In the genomic region with DNA sequence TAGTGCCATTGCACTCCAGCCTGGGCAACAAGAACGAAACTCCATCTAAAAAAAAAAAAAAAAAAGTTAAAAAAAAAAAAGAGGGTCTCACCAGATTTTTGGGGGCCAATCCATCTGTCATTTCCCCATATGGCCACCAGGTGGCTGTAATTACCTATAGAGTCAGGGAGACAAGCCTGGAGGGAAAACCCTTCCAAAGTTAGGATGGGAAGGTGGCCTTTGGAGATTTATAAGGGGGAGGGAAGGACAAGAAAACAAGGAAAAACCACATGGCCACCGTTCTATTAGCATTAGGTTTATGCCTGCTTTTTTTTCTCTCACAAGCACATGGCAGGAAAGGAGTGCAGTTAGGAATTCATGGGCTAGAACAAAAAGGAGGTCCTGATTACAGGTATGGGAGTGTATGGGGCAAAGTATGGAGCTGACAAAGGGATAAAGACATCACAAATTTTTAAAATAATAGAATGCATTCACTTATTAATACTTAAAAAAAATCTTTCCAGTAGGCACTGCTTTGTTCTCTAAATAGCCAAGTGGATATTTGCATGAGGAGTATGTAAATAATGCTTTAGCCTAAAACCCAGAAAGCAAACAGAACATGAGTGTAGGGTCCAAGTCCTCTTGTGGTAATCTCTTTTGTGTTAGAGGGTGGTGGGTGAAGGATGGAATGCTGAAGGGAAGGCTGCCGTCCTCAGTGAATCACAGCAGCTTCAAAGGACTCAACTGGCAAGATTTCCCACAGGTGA, we compare ENCODE assay signal across 8 cellular contexts. TPM values are rescaled to one million over a fixed set of nuclear protein-coding genes. Genes with fewer than 3 reads are reported as not detected.
DNase-seq lines count a peak whose midpoint lies in the region; ATAC-seq, FAIRE-seq and TF ChIP-seq lines count a peak whose summit lies in the region.

No MANE protein-coding gene starts in this region.

- no peak overlapping the region for H3K9ac ChIP-seq in astrocyte (ENCODE audit: low read length)

- peaks cover 12% of the 10 kb centered on the region for H3K36me3 Mint-ChIP-seq in astrocyte (ENCODE audit: low read depth, unreplicated experiment)

- H3K27ac ChIP-seq in A673 (ENCODE audit: low read depth, low read length, poor library complexity, severe bottlenecking) (no peak overlapping the region), astrocyte (ENCODE audit: low read depth, low read length) (no peak overlapping the region), tibial nerve (no peak overlapping the region)

- H3K9me3 ChIP-seq in A673 (ENCODE audit: low read depth, low read length, poor library complexity, severe bottlenecking) (no peaks in the 10 kb centered on the region), astrocyte (ENCODE audit: insufficient read depth, low read depth, low read length) (no peaks in the 10 kb centered on the region), tibial nerve (no peaks in the 10 kb centered on the region)

- BruUV-seq in A673 (replicated peaks; lab: Mats Ljungman, UMichigan) = no TSS peak

- ATAC-seq in GM21423 (IDR thresholded peaks at IDR 0.05; ENCODE audit: unreplicated experiment) = no peak

- H3K27ac Mint-ChIP-seq in astrocyte (ENCODE audit: unreplicated experiment) = no peak overlapping the region

- TF ChIP-seq POLR2A in tibial nerve (IDR thresholded peaks at IDR 0.05) = no peak

- H3K4me3 ChIP-seq in A673 (ENCODE audit: low read depth, low read length, poor library complexity, severe bottlenecking) (no peak overlapping the region), astrocyte (ENCODE audit: insufficient read depth, low read depth, low read length) (no peak overlapping the region), tibial nerve (no peak overlapping the region)

- H3K79me2 ChIP-seq in astrocyte (ENCODE audit: insufficient read depth, low read length) = peaks cover 29% of the 10 kb centered on the region

- H3K4me1 ChIP-seq in A673 (ENCODE audit: insufficient read depth, low read length, poor library complexity, severe bottlenecking) (peaks cover 12% of the 10 kb centered on the region), astrocyte (ENCODE audit: insufficient read depth, low read length) (peaks cover 13% of the 10 kb centered on the region), tibial nerve (peaks cover 0 to 18% (median 11%) of the 10 kb centered on the region in 4 donors)

- H3K4me3 Mint-ChIP-seq in astrocyte (ENCODE audit: unreplicated experiment) = no peak overlapping the region

- in situ Hi-C loops in G401 (cut with HindIII; ENCODE audit: low sequenced_read_pairs) = no loop called here

- H3K27me3 Mint-ChIP-seq in astrocyte (ENCODE audit: low read depth, unreplicated experiment) = no peaks in the 10 kb centered on the region

- H3K9me3 Mint-ChIP-seq in astrocyte (ENCODE audit: unreplicated experiment) = no peaks in the 10 kb centered on the region

- H3K4me1 Mint-ChIP-seq in astrocyte (ENCODE audit: low read depth, unreplicated experiment) = peaks cover 10% of the 10 kb centered on the region

- H3K27me3 ChIP-seq in A673 (replicated peaks; ENCODE audit: insufficient read depth, low read depth, low read length, poor library complexity) = no peaks in the 10 kb centered on the region
- no peaks in the 10 kb centered on the region for H3K27me3 ChIP-seq in astrocyte (ENCODE audit: insufficient read depth, low read length)
- H3K27me3 ChIP-seq in tibial nerve = no peaks in the 10 kb centered on the region

- 32 to 39% methylated on average over 3 of the region's 3 CpGs for WGBS in tibial nerve, 2 donors

- DNase-seq in A673 (ENCODE audit: low spot score) = peak; percentile 80
- peak; percentile 74 for DNase-seq in G401 (ENCODE audit: low spot score)
- peak; percentile 27 for DNase-seq in NCI-H446 treated with DMSO at 0.1 percent for 48 hours (lab: John Stamatoyannopoulos, UW)
- peak; percentile 18 for DNase-seq in astrocyte (ENCODE audit: low read depth)
- DNase-seq in inferior parietal cortex (ENCODE audit: extremely low spot score) = peak; percentile 85
- peak; percentile 26 to 71 for DNase-seq in tibial nerve (ENCODE audit: low spot score in 2 of 2)
- no peak for DNase-seq in NCI-H187 treated with DMSO at 0.1 percent for 48 hours (lab: John Stamatoyannopoulos, UW)

- no peak for FAIRE-seq in astrocyte (lab: Jason Lieb, UNC)

- intact Hi-C loops in A673 (cut with micrococcal nuclease; ENCODE audit: unreplicated experiment) = loop anchor here (1.0 to 5.0 kb wide), 4 partner anchors 34 to 194 kb away; no protein-coding TSS in a partner anchor

- H2AFZ ChIP-seq in astrocyte (ENCODE audit: low read depth, low read length) = no peak overlapping the region

- CTCF ChIA-PET in A673 (lab: Charles Lee) = interaction anchor here (0.7 to 1.4 kb wide), 5 partner anchors 28 to 256 kb away, joined by 3 to 11 read pairs (median 6); no protein-coding TSS in a partner anchor

- H3K4me2 ChIP-seq in astrocyte (ENCODE audit: low read length) = no peak overlapping the region

- TF ChIP-seq CTCF in A673 (conservative IDR thresholded peaks at IDR 0.05; ENCODE audit: low read depth, low read length) (peak; percentile 74), astrocyte (IDR thresholded peaks at IDR 0.05; ENCODE audit: insufficient read depth, low read depth, low read length) (peak; percentile 69), tibial nerve (IDR thresholded peaks at IDR 0.05) (peak; percentile 53 to 87 (median 84))

- H3K36me3 ChIP-seq in A673 (ENCODE audit: insufficient read depth, low read length, poor library complexity, severe bottlenecking) (no peaks in the 10 kb centered on the region), astrocyte (ENCODE audit: insufficient read depth, low read length) (peaks cover 29% of the 10 kb centered on the region), tibial nerve (peaks cover 0 to 30% (median 0%) of the 10 kb centered on the region in 3 donors)

- TF ChIP-seq EP300 in tibial nerve (IDR thresholded peaks at IDR 0.05) = peak in 1 of 2 donors; percentile 7

- H4K20me1 ChIP-seq in astrocyte (ENCODE audit: insufficient read depth, low read length) = peaks cover 20% of the 10 kb centered on the region

- POLR2A ChIA-PET in A673 (lab: Charles Lee; ENCODE audit: low non-redundant PET) = no interaction called here

RNA-seq across cellular contexts. Expression of a gene that starts 5.1 kb away (rescaled TPM):
- 16.9 and 18.7 TPM in 2 replicates for total RNA-seq in A673 (2021)
- 8.5 and 10.0 TPM in 2 replicates for total RNA-seq in G401 (2014; rRNA removed; shearing (Covaris generic))
- 19.5 and 21.1 TPM in 2 replicates for total RNA-seq in astrocyte
- 10 to 100 TPM in 2 of 4 donors, 1 to 10 TPM in 2; 9.4 to 13.6 (median 11.1) TPM for total RNA-seq in tibial nerve

RNA-seq across cellular contexts. Expression of a gene that starts 5.5 kb away (rescaled TPM):
- 64.3 and 67.7 TPM in 2 replicates for total RNA-seq in A673 (2021)
- 97.3 and 101 TPM in 2 replicates for total RNA-seq in G401 (2014; rRNA removed; shearing (Covaris generic))
- total RNA-seq in astrocyte = 56.2 and 60.2 TPM in 2 replicates
- total RNA-seq in tibial nerve = 100 to 1,000 TPM; 104 to 198 (median 167) TPM

RNA-seq across cellular contexts. Expression of a gene that starts 8.0 kb away (rescaled TPM):
- total RNA-seq in A673 (2021) = 1.7 and 3.0 TPM in 2 replicates
- total RNA-seq in G401 (2014; rRNA removed; shearing (Covaris generic)) = 0.37 TPM in 1 of 2 replicates, not detected in the other
- total RNA-seq in astrocyte = 25.3 and 33.7 TPM in 2 replicates
- total RNA-seq in tibial nerve = 10 to 100 TPM in 3 of 4 donors, 1 to 10 TPM in 1; 9.2 to 41.7 (median 25.6) TPM

RNA-seq across cellular contexts. Expression of a gene that starts 25.7 kb away (rescaled TPM):
- total RNA-seq in A673 (2021) (249 and 264 TPM in 2 replicates), astrocyte (109 and 111 TPM in 2 replicates), tibial nerve (100 to 1,000 TPM in 3 of 4 donors, 10 to 100 TPM in 1; 80.4 to 202 (median 125) TPM)
- 34.1 and 41.5 TPM in 2 replicates for total RNA-seq in G401 (2014; rRNA removed; shearing (Covaris generic))

RNA-seq across cellular contexts. Expression of a gene that starts 28.8 kb away (rescaled TPM):
- total RNA-seq in A673 (2021) = 46.8 and 51.1 TPM in 2 replicates
- 0.34 and 0.37 TPM in 2 replicates for total RNA-seq in G401 (2014; rRNA removed; shearing (Covaris generic))
- 50.4 and 54.1 TPM in 2 replicates for total RNA-seq in astrocyte
- 10 to 100 TPM in 2 of 4 donors, 1 to 10 TPM in 2; 7.5 to 10.8 (median 9.7) TPM for total RNA-seq in tibial nerve
